ENCODE assay signal across 1 cellular context in the genomic region with DNA sequence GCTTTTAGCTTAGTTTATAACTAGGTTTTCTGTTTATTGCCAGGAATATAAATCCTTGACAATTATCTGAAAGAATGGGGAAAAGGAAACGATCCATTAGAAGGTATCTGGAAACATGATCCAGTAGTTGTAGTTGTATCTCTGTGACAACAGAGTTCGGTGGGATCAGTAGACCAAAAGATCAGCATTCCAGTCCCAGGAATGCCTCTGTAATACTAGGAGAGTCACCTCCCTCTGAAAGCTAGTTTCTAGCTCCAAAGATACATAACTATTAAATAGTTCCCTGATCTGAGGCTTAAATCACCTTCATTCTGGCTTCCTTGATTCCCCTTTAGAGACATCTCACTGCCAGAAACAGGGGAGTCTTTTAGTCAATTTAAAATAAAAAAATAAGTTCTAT.
TF ChIP-seq lines count a peak whose summit lies in the region.

No MANE protein-coding gene starts in this region.

TF ChIP-seq in SK-N-SH, 30 proteins besides CTCF, POLR2A, EP300 and RAD21:
- no peak for TF ChIP-seq EZH2phosphoT487 (IDR thresholded peaks at IDR 0.05; ENCODE audit: borderline replicate concordance, low read depth)
- TF ChIP-seq NRF1 (IDR thresholded peaks at IDR 0.05; ENCODE audit: low read depth, low read length): no peak
- TF ChIP-seq, protein P1, sequence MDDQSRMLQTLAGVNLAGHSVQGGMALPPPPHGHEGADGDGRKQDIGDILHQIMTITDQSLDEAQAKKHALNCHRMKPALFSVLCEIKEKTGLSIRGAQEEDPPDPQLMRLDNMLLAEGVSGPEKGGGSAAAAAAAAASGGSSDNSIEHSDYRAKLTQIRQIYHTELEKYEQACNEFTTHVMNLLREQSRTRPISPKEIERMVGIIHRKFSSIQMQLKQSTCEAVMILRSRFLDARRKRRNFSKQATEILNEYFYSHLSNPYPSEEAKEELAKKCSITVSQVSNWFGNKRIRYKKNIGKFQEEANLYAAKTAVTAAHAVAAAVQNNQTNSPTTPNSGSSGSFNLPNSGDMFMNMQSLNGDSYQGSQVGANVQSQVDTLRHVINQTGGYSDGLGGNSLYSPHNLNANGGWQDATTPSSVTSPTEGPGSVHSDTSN (IDR thresholded peaks at IDR 0.05): 0 out of 2 replicates have a peak, but pooled peaks have one; percentile 9
